Comparison of ENCODE assay signal across 8 cellular contexts in genomic region chr5:139745800-139746690, GRCh38. TPM values are rescaled to one million over a fixed set of nuclear protein-coding genes. Genes with fewer than 3 reads are reported as not detected.
DNase-seq lines count a peak whose midpoint lies in the region; ATAC-seq and TF ChIP-seq lines count a peak whose summit lies in the region.

No MANE protein-coding gene starts in this region.

- TF ChIP-seq CTCF in BJ (IDR thresholded peaks at IDR 0.05; ENCODE audit: insufficient read depth, low read depth, low read length): no peak

- CTCF ChIA-PET in BJ (lab: Yijun Ruan, JAX): interaction anchor here (0.6 to 5.7 kb wide), 4 partner anchors 20 to 1812 kb away, joined by 3 to 33 read pairs (median 9); no protein-coding TSS in a partner anchor

- peak; percentile 38 for ATAC-seq in GM21381 (IDR thresholded peaks at IDR 0.05; ENCODE audit: unreplicated experiment)
- ATAC-seq in left lobe of liver: peak; percentile 53
- no peak for ATAC-seq in HG03108 (IDR thresholded peaks at IDR 0.05; ENCODE audit: unreplicated experiment)

- peak overlapping the region; percentile 7 for H3K4me3 ChIP-seq in BJ (ENCODE audit: low read depth, low read length)

- DNase-seq in BJ (ENCODE audit: low read depth) (no peak), NCI-H146 treated with DMSO at 0.1 percent for 48 hours (lab: John Stamatoyannopoulos, UW; ENCODE audit: unreplicated experiment) (peak; percentile 15), dermis blood vessel endothelial cell (peak; percentile 76), left lobe of liver (ENCODE audit: low spot score) (peak; percentile 53)
- peak; percentile 62 for DNase-seq in activated CD4-positive, alpha-beta T cell treated with anti-CD3 and anti-CD28 coated beads for 48 hours
- peak; percentile 34 for DNase-seq in stimulated activated CD4-positive, alpha-beta T cell treated with anti-CD3 and anti-CD28 coated beads, Interleukin-4, amount 100 ng/mL, for 1 hour

- H3K36me3 ChIP-seq in BJ (ENCODE audit: control insufficient read depth, insufficient read depth, low read length): no peaks in the 10 kb centered on the region

- H3K27me3 ChIP-seq in BJ (ENCODE audit: control insufficient read depth, insufficient read depth, low read length): no peaks in the 10 kb centered on the region

- POLR2A ChIA-PET in BJ (lab: Charles Lee): interaction anchor here (0.6 kb wide), 1 partner anchor 10 kb away, joined by 3 read pairs; no protein-coding TSS in a partner anchor

RNA-seq across cellular contexts. Expression of gene PSD2, which starts 49.6 kb away (rescaled TPM):
- polyA plus RNA-seq in BJ (2011; rRNA removed): 0.04 and 0.06 TPM in 2 replicates
- 0.15 TPM in 1 of 2 replicates, not detected in the other for polyA minus RNA-seq in BJ (2011; rRNA and poly(A)+ RNA removed)
- total RNA-seq in dermis blood vessel endothelial cell (under 0.01 TPM in 1 of 2 replicates, not detected in the other), left lobe of liver (0.08 TPM)
